In the genomic region with DNA sequence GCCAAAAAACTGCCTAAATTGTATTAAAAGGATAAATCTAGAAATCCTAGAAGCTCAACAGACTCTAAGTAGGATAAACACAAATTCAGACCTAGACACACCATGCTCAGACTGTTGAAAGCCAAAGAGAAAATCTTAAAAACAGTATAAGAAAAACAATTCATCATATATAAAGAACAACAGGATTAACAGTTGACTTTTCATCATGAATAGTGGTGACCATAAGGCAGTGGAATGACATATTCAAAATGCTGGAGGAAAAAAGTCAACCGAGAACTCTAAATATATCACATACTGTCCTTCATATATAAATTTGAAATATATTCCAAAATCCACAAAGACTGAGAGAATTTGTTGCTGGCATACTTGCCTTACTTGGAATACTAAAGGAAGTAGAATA, we compare ENCODE assay signal across 2 cellular contexts.
TF ChIP-seq lines count a peak whose summit lies in the region.

No MANE protein-coding gene starts in this region.

TF ChIP-seq in HepG2, 621 proteins besides CTCF, POLR2A, EP300 and RAD21:
- peak; percentile 96 for TF ChIP-seq ZNF317 (CRISPR knock-in tag; IDR thresholded peaks at IDR 0.05)
- no peak for TF ChIP-seq HOXA5 (CRISPR knock-in tag; IDR thresholded peaks at IDR 0.05)

TF ChIP-seq in GM12878, 131 proteins besides CTCF, POLR2A, EP300 and RAD21:
- TF ChIP-seq CBX5 (IDR thresholded peaks at IDR 0.05; ENCODE audit: low read depth) (0 out of 2 replicates have a peak, but pooled peaks have one; percentile 41), TCF7 (IDR thresholded peaks at IDR 0.05; ENCODE audit: borderline replicate concordance) (no peak), BMI1 (IDR thresholded peaks at IDR 0.05; ENCODE audit: borderline replicate concordance) (no peak), FOXM1 (IDR thresholded peaks at IDR 0.05; ENCODE audit: low read depth, low read length) (no peak), SIN3A (IDR thresholded peaks at IDR 0.05; ENCODE audit: low read depth, low read length) (no peak)
